Comparison of ENCODE assay signal across 9 cellular contexts in the genomic region with DNA sequence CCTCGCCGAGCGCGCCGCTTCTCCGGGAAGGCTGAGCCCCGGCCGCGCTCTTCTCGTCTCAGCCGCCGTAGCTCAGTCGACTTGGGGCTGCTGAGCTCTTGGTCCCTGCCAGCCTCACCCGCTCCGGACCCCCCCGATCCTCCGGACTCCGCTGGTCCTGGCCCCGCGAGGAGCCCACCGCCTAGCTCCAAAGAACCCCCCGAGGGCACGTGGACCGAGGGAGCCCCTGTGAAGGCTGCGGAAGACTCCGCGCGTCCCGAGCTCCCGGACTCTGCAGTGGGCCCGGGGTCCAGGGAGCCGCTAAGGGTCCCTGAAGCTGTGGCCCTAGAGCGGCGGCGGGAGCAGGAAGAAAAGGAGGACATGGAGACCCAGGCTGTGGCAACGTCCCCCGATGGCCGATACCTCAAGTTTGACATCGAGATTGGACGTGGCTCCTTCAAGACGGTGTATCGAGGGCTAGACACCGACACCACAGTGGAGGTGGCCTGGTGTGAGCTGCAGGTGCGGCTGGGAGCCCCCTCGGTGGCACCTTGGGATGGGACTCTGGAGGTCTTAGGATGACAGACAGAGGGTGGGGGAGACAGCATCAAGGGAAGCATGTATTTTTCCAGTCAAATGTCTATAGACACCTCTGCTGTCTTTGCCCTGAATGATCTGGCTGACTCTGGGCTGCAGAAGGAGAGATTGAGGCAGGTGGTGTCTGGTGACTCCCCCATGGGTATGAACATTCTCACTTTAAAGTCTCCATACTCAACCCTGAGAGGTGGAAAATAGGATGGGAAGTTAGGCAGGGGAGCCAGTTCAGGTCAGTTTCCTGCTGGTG. TPM values are rescaled to one million over a fixed set of nuclear protein-coding genes. Genes with fewer than 3 reads are reported as not detected.
DNase-seq lines count a peak whose midpoint lies in the region; ATAC-seq, FAIRE-seq and TF ChIP-seq lines count a peak whose summit lies in the region.
"Had no signal": no experiment of that assay in that cellular context is flagged by ENCODE, and none has a peak within 500 bp of the region (broad histone marks: within the 10 kb centered on the region; RNA-seq: fewer than 3 reads in every experiment).

No MANE protein-coding gene starts in this region.

- no peaks in the 10 kb centered on the region; the same call in none of the 2 replicates for H3K27me3 Mint-ChIP-seq in HFFc6 (ENCODE audit: insufficient read depth)

- BruUV-seq in endothelial cell of umbilical vein (replicated peaks; lab: Mats Ljungman, UMichigan), result no TSS peak

- peak; percentile 12 for FAIRE-seq in endothelial cell of umbilical vein (lab: Jason Lieb, UNC)
- FAIRE-seq: endometrium had no signal

- TF ChIP-seq POLR2A in endothelial cell of umbilical vein (IDR thresholded peaks at IDR 0.05; ENCODE audit: low read depth, low read length), result no peak

- H3K36me3 ChIP-seq in ACC112 (ENCODE audit: insufficient read depth, low read length) (peaks cover 5% of the 10 kb centered on the region; the same call in 1 of the 2 replicates), endothelial cell of umbilical vein (ENCODE audit: control insufficient read depth in 2 of 2, extremely low read depth in 1 of 2, insufficient read depth in 2 of 2, low read length in 2 of 2) (peaks cover 0 to 8% of the 10 kb centered on the region in 2 experiments), mucosa of rectum (ENCODE audit: control insufficient read depth in 2 of 2, insufficient read depth in 2 of 2, low read length in 2 of 2) (peaks cover 19 to 27% of the 10 kb centered on the region in 2 donors)

- no peaks in the 10 kb centered on the region for H3K9me1 ChIP-seq in endothelial cell of umbilical vein (replicated peaks; ENCODE audit: control insufficient read depth, extremely low read depth, insufficient read depth, low read length)

- no peaks in the 10 kb centered on the region for H3K27me3 ChIP-seq in ACC112 (ENCODE audit: insufficient read depth, low read length)
- peaks cover 14 to 15% of the 10 kb centered on the region in 2 experiments for H3K27me3 ChIP-seq in endothelial cell of umbilical vein (ENCODE audit: control insufficient read depth in 2 of 2, insufficient read depth in 2 of 2, low read length in 2 of 2)
- H3K27me3 ChIP-seq in mucosa of rectum (ENCODE audit: control insufficient read depth in 2 of 2, insufficient read depth in 2 of 2, low read length in 2 of 2), result peaks cover 9 to 30% of the 10 kb centered on the region in 2 donors

- ATAC-seq in GM21447 (IDR thresholded peaks at IDR 0.05; ENCODE audit: unreplicated experiment) (no peak), HG03196 (IDR thresholded peaks at IDR 0.05; ENCODE audit: unreplicated experiment) (no peak)

- peak overlapping the region; percentile 81 for H3K4me3 ChIP-seq in ACC112 (ENCODE audit: low read depth, low read length)
- peak overlapping the region in 2 of 3 experiments; percentile 16 to 48 for H3K4me3 ChIP-seq in endothelial cell of umbilical vein (replicated peaks in 1 of 3; ENCODE audit: insufficient read depth in 1 of 3, low read depth in 1 of 3, low read length in 3 of 3)
- H3K4me3 ChIP-seq in mucosa of rectum (ENCODE audit: low read length in 2 of 2), result peak overlapping the region; percentile 79 to 85

- H3K9me3 ChIP-seq in endothelial cell of umbilical vein (replicated peaks; ENCODE audit: control insufficient read depth, insufficient read depth, low read length) (no peaks in the 10 kb centered on the region), mucosa of rectum (ENCODE audit: control insufficient read depth in 2 of 2, low read length in 2 of 2) (no peaks in the 10 kb centered on the region)

- dilution Hi-C loops in endothelial cell of umbilical vein (cut with MboI; ENCODE audit: extremely low pct_ligation_motif_present, low sequenced_read_pairs), result no loop called here

- DNase-seq in HFFc6 (no peak), endothelial cell of umbilical vein (ENCODE audit: low read depth, low spot score) (no peak), amygdala (lab: John Stamatoyannopoulos, UW) (no peak), KBM-7 (no peak)

- CTCF ChIA-PET in endothelial cell of umbilical vein (lab: Charles Lee), result interaction anchor here (0.7 to 4.7 kb wide), 7 partner anchors 8 to 59 kb away, joined by 3 to 44 read pairs (median 4); partner anchors contain the start of genes BECN1 and VPS25

- H3K36me3 Mint-ChIP-seq in HFFc6 (ENCODE audit: low read depth), result peaks cover 36% of the 10 kb centered on the region

- POLR2A ChIA-PET in endothelial cell of umbilical vein (lab: Charles Lee), result interaction anchor here (0.5 to 0.9 kb wide), 3 partner anchors 15 to 50 kb away, joined by 3 to 4 read pairs (median 3); partner anchors contain the start of gene RAMP2

- H2AFZ ChIP-seq in ACC112 (ENCODE audit: low read length, unreplicated experiment) (no peak overlapping the region), endothelial cell of umbilical vein (ENCODE audit: low read depth, low read length) (peak overlapping the region; percentile 53)

- intact Hi-C loops in endothelial cell of umbilical vein (cut with micrococcal nuclease), result loop anchor here (5.0 kb wide), 1 partner anchor 104 kb away; the partner anchor contains the start of gene PLEKHH3

- peak overlapping the region; percentile 98 for H3K4me3 Mint-ChIP-seq in HFFc6

- no peaks in the 10 kb centered on the region for H4K20me1 ChIP-seq in endothelial cell of umbilical vein (replicated peaks; ENCODE audit: control insufficient read depth, extremely low read depth, insufficient read depth, low read length)

- TF ChIP-seq CTCF in HFFc6 (IDR thresholded peaks at IDR 0.05) (no peak), endothelial cell of umbilical vein (IDR thresholded peaks at IDR 0.05; ENCODE audit: extremely low read depth in 1 of 2, insufficient read depth in 1 of 2, low read depth in 1 of 2, low read length in 2 of 2) (no peak)

- H3K9ac ChIP-seq in endothelial cell of umbilical vein (replicated peaks; ENCODE audit: extremely low read depth, insufficient read depth, low read length) (no peak overlapping the region), mucosa of rectum (ENCODE audit: low read depth in 1 of 2, low read length in 2 of 2) (peak overlapping the region; percentile 68 to 82)

- H3K4me1 ChIP-seq in ACC112 (ENCODE audit: control insufficient read depth, insufficient read depth, low read length, unreplicated experiment) (peaks cover 28% of the 10 kb centered on the region), endothelial cell of umbilical vein (ENCODE audit: control insufficient read depth, extremely low read depth, insufficient read depth, low read length) (peaks cover 36% of the 10 kb centered on the region), mucosa of rectum (ENCODE audit: control insufficient read depth in 2 of 2, insufficient read depth in 2 of 2, low read length in 2 of 2) (peaks cover 28 to 29% of the 10 kb centered on the region in 2 donors)

- no peaks in the 10 kb centered on the region for H3K9me3 Mint-ChIP-seq in HFFc6

- no peak overlapping the region for H3K27ac ChIP-seq in ACC112 (ENCODE audit: low read depth, low read length)
- no peak overlapping the region for H3K27ac ChIP-seq in endothelial cell of umbilical vein (ENCODE audit: insufficient read depth, low read depth, low read length)
- peak overlapping the region; percentile 92 to 94 for H3K27ac ChIP-seq in mucosa of rectum (ENCODE audit: low read depth in 2 of 2, low read length in 2 of 2)

- H3K27ac Mint-ChIP-seq in HFFc6, result peak overlapping the region; percentile 78

- peak overlapping the region; percentile 54 for H3K4me2 ChIP-seq in endothelial cell of umbilical vein (ENCODE audit: insufficient read depth, low read length)

- peaks cover 18% of the 10 kb centered on the region for H3K79me2 ChIP-seq in ACC112 (ENCODE audit: control insufficient read depth, insufficient read depth, low read length, unreplicated experiment)
- H3K79me2 ChIP-seq in endothelial cell of umbilical vein (ENCODE audit: control insufficient read depth, insufficient read depth, low read length), result no peaks in the 10 kb centered on the region

- peaks cover 42% of the 10 kb centered on the region for H3K4me1 Mint-ChIP-seq in HFFc6 (ENCODE audit: low read depth)

- in situ Hi-C loops in KBM-7 (cut with MboI; ENCODE audit: low pct_unique_long_range_greater_than_20kb, low sequenced_read_pairs), result no loop called here

RNA-seq across cellular contexts. Expression of gene WNK4, which starts 0.6 kb away (rescaled TPM):
- total RNA-seq in HFFc6 (2021; fragmentation: NEBNext Ultra II Directional; extraction: Animal tissue kit (Norgen Biotek cat#: 25700)), result 10 to 100 TPM; 22.2 to 33.0 (median 24.3) TPM
- 1.9 TPM in 2 replicates for total RNA-seq in endothelial cell of umbilical vein
- polyA plus RNA-seq in endothelial cell of umbilical vein, result 0.48 and 0.84 TPM in 2 replicates
- 0.58 and 0.75 TPM in 2 replicates for polyA plus RNA-seq in endothelial cell of umbilical vein (2011; cell fraction: cytosol; rRNA removed)
- polyA plus RNA-seq in endothelial cell of umbilical vein (2011; cell fraction: nucleus; rRNA removed), result 3.7 and 4.0 TPM in 2 replicates
- polyA plus RNA-seq in endothelial cell of umbilical vein (2012), result 0.60 and 1.7 TPM in 2 replicates
- 1.1 and 1.5 TPM in 2 replicates for polyA minus RNA-seq in endothelial cell of umbilical vein
- 1.0 TPM for polyA minus RNA-seq in endothelial cell of umbilical vein (2011; cell fraction: cytosol; rRNA and poly(A)+ RNA removed)
- polyA minus RNA-seq in endothelial cell of umbilical vein (2011; cell fraction: nucleus; rRNA and poly(A)+ RNA removed), result 0.63 and 3.1 TPM in 2 replicates

RNA-seq across cellular contexts. Expression of gene VPS25, which starts 7.8 kb away (rescaled TPM):
- 10 to 100 TPM; 79.3 to 94.5 (median 90.5) TPM for total RNA-seq in HFFc6 (2021; fragmentation: NEBNext Ultra II Directional; extraction: Animal tissue kit (Norgen Biotek cat#: 25700))
- total RNA-seq in endothelial cell of umbilical vein, result 45.0 and 47.1 TPM in 2 replicates
- 86.8 and 107 TPM in 2 replicates for polyA plus RNA-seq in endothelial cell of umbilical vein
- polyA plus RNA-seq in endothelial cell of umbilical vein (2011; cell fraction: cytosol; rRNA removed), result 89.2 and 95.6 TPM in 2 replicates
- polyA plus RNA-seq in endothelial cell of umbilical vein (2011; cell fraction: nucleus; rRNA removed), result 47.0 and 54.4 TPM in 2 replicates
- polyA plus RNA-seq in endothelial cell of umbilical vein (2012), result 47.5 and 51.4 TPM in 2 replicates
- polyA minus RNA-seq in endothelial cell of umbilical vein, result 47.0 and 50.3 TPM in 2 replicates
- 30.5 TPM for polyA minus RNA-seq in endothelial cell of umbilical vein (2011; cell fraction: cytosol; rRNA and poly(A)+ RNA removed)
- 16.3 and 21.8 TPM in 2 replicates for polyA minus RNA-seq in endothelial cell of umbilical vein (2011; cell fraction: nucleus; rRNA and poly(A)+ RNA removed)

RNA-seq across cellular contexts. Expression of gene COA3, which starts 17.5 kb away (rescaled TPM):
- 10 to 100 TPM; 52.8 to 67.3 (median 61.1) TPM for total RNA-seq in HFFc6 (2021; fragmentation: NEBNext Ultra II Directional; extraction: Animal tissue kit (Norgen Biotek cat#: 25700))
- 56.6 and 57.5 TPM in 2 replicates for total RNA-seq in endothelial cell of umbilical vein
- polyA plus RNA-seq in endothelial cell of umbilical vein, result 126 and 139 TPM in 2 replicates
- polyA plus RNA-seq in endothelial cell of umbilical vein (2011; cell fraction: cytosol; rRNA removed), result 118 and 121 TPM in 2 replicates
- polyA plus RNA-seq in endothelial cell of umbilical vein (2011; cell fraction: nucleus; rRNA removed), result 34.4 and 38.4 TPM in 2 replicates
- 102 and 105 TPM in 2 replicates for polyA plus RNA-seq in endothelial cell of umbilical vein (2012)
- polyA minus RNA-seq in endothelial cell of umbilical vein, result 45.6 and 56.9 TPM in 2 replicates
- 29.8 TPM for polyA minus RNA-seq in endothelial cell of umbilical vein (2011; cell fraction: cytosol; rRNA and poly(A)+ RNA removed)
- polyA minus RNA-seq in endothelial cell of umbilical vein (2011; cell fraction: nucleus; rRNA and poly(A)+ RNA removed), result 11.0 and 16.0 TPM in 2 replicates

RNA-seq across cellular contexts. Expression of gene CNTD1, which starts 17.6 kb away (rescaled TPM):
- total RNA-seq in HFFc6 (2021; fragmentation: NEBNext Ultra II Directional; extraction: Animal tissue kit (Norgen Biotek cat#: 25700)), result under 1 TPM in 1 of 6 experiments, not detected in 5; 0.19 TPM
- not detected in 2 replicates for total RNA-seq in endothelial cell of umbilical vein
- not detected in 2 replicates for polyA plus RNA-seq in endothelial cell of umbilical vein
- not detected in 2 replicates for polyA plus RNA-seq in endothelial cell of umbilical vein (2011; cell fraction: cytosol; rRNA removed)
- not detected in 2 replicates for polyA plus RNA-seq in endothelial cell of umbilical vein (2011; cell fraction: nucleus; rRNA removed)
- polyA plus RNA-seq in endothelial cell of umbilical vein (2012), result 0.49 and 0.92 TPM in 2 replicates
- not detected in 2 replicates for polyA minus RNA-seq in endothelial cell of umbilical vein
- not detected for polyA minus RNA-seq in endothelial cell of umbilical vein (2011; cell fraction: cytosol; rRNA and poly(A)+ RNA removed)
- not detected in 2 replicates for polyA minus RNA-seq in endothelial cell of umbilical vein (2011; cell fraction: nucleus; rRNA and poly(A)+ RNA removed)

RNA-seq across cellular contexts. Expression of gene RAMP2, which starts 20.0 kb away (rescaled TPM):
- 1 to 10 TPM in 3 of 6 experiments, under 1 TPM in 3; 0.40 to 1.3 (median 0.80) TPM for total RNA-seq in HFFc6 (2021; fragmentation: NEBNext Ultra II Directional; extraction: Animal tissue kit (Norgen Biotek cat#: 25700))
- 71.0 and 106 TPM in 2 replicates for total RNA-seq in endothelial cell of umbilical vein
- polyA plus RNA-seq in endothelial cell of umbilical vein, result 192 and 262 TPM in 2 replicates
- 115 and 122 TPM in 2 replicates for polyA plus RNA-seq in endothelial cell of umbilical vein (2011; cell fraction: cytosol; rRNA removed)
- 16.0 and 28.9 TPM in 2 replicates for polyA plus RNA-seq in endothelial cell of umbilical vein (2011; cell fraction: nucleus; rRNA removed)
- polyA plus RNA-seq in endothelial cell of umbilical vein (2012), result 26.8 and 43.4 TPM in 2 replicates
- 72.9 and 78.0 TPM in 2 replicates for polyA minus RNA-seq in endothelial cell of umbilical vein
- not detected for polyA minus RNA-seq in endothelial cell of umbilical vein (2011; cell fraction: cytosol; rRNA and poly(A)+ RNA removed)
- 6.3 and 9.4 TPM in 2 replicates for polyA minus RNA-seq in endothelial cell of umbilical vein (2011; cell fraction: nucleus; rRNA and poly(A)+ RNA removed)

Comparison
In these comparisons a context has a peak if more than half of its experiments do, and no peak if none do; other contexts are left out.
1. H3K27ac ChIP-seq: peak in mucosa of rectum (2 of 2); none in ACC112 (single experiment) and endothelial cell of umbilical vein (single experiment).
2. H3K4me3 ChIP-seq: peak in every context shown above with its lines; median percentile 82 in mucosa of rectum; 81 in ACC112; 32 in endothelial cell of umbilical vein.